ENCODE assay signal across 27 cellular contexts in genomic region chr20:24978493-24978892, GRCh38. TPM values are rescaled to one million over a fixed set of nuclear protein-coding genes. Genes with fewer than 3 reads are reported as not detected.
A peak's percentile ranks its signal among the peaks of the same experiment; 100 is the strongest.
DNase-seq lines count a peak whose midpoint lies in the region; ATAC-seq and TF ChIP-seq lines count a peak whose summit lies in the region.
"Had no signal": no experiment of that assay in that cellular context is flagged by ENCODE, and none has a peak within 500 bp of the region (broad histone marks: within the 10 kb centered on the region; RNA-seq: fewer than 3 reads in every experiment).

No MANE protein-coding gene starts in this region.

- ATAC-seq in DND-41 (ENCODE audit: insufficient read depth, low read depth) (no peak), HG03460 (IDR thresholded peaks at IDR 0.05; ENCODE audit: unreplicated experiment) (no peak)
- ATAC-seq in central memory CD8-positive, alpha-beta T cell (replicated peaks; ENCODE audit: extremely low read depth, poor library complexity, severe bottlenecking): no peak
- ATAC-seq: left colon; naive thymus-derived CD4-positive, alpha-beta T cell had no signal

- no peak for TF ChIP-seq CTCF in DND-41 (IDR thresholded peaks at IDR 0.05; ENCODE audit: borderline replicate concordance, extremely low read depth, low read length, poor library complexity, severe bottlenecking)

- H3K4me3 ChIP-seq in DND-41 (ENCODE audit: low read depth in 1 of 2, low read length in 2 of 2): no peak overlapping the region
- H3K4me3 ChIP-seq: BLaER1 treated with 17β-estradiol and CSF1 and Interleukin-3, amounts not matched to agents 10 nM and 100 nM; breast epithelium; ovary; SK-N-MC had no signal

- H3K27me3 ChIP-seq in DND-41 (ENCODE audit: insufficient read depth, low read length, poor library complexity): no peaks in the 10 kb centered on the region
- H3K27me3 ChIP-seq: BLaER1 treated with 17β-estradiol and CSF1 and Interleukin-3, amounts not matched to agents 10 nM and 100 nM; breast epithelium; ovary had no signal

- no peak overlapping the region for H3K4me2 ChIP-seq in DND-41 (ENCODE audit: insufficient read depth, low read length)
- H3K4me2 ChIP-seq: BLaER1 treated with 17β-estradiol and CSF1 and Interleukin-3, amounts not matched to agents 10 nM and 100 nM had no signal

- H2AFZ ChIP-seq in DND-41 (ENCODE audit: low read depth, low read length): no peak overlapping the region

- DNase-seq in DND-41 (peak; percentile 2), immature natural killer cell (no peak), putamen (ENCODE audit: low spot score) (peak; percentile 77), DMS 273 treated with DMSO at 0.1 percent for 48 hours (lab: John Stamatoyannopoulos, UW) (no peak), posterior vena cava (ENCODE audit: low spot score) (no peak)
- no peak for DNase-seq in central memory CD8-positive, alpha-beta T cell (ENCODE audit: low spot score in 2 of 2)
- DNase-seq: activated CD4-positive, CD25-positive, alpha-beta regulatory T cell treated with anti-CD3 and anti-CD28 coated beads, Interleukin-2, amount 50 U/mL, for 72 hours; activated gamma-delta T cell; activated T-cell treated with anti-CD3 and anti-CD28 coated beads for 4 hours; Caco-2; glutamatergic neuron; left colon; naive thymus-derived CD4-positive, alpha-beta T cell; NCI-H1105 treated with DMSO at 0.1 percent for 48 hours; NCI-H2081; NCI-H345; NCI-H82; ovary had no signal

- H3K36me3 ChIP-seq in DND-41 (ENCODE audit: insufficient read depth, low read length): peaks cover 85% of the 10 kb centered on the region
- H3K36me3 ChIP-seq: breast epithelium, ovary had no signal

- peaks cover 7% of the 10 kb centered on the region for H3K9me3 ChIP-seq in DND-41 (ENCODE audit: insufficient read depth, low read length, severe bottlenecking)
- H3K9me3 ChIP-seq: ovary had no signal

- no peaks in the 10 kb centered on the region for H3K27me3 Mint-ChIP-seq in central memory CD8-positive, alpha-beta T cell
- H3K27me3 Mint-ChIP-seq in immature natural killer cell (ENCODE audit: low read depth in 3 of 3): peaks cover 4 to 14% (median 8%) of the 10 kb centered on the region in 3 donors
- H3K27me3 Mint-ChIP-seq: activated CD4-positive, alpha-beta memory T cell treated with anti-CD3 and anti-CD28 coated beads, Interleukin-2, amount 10 ng/mL, durations not matched to agents 7 days and 5 days; dendritic cell treated with granulocyte-macrophage colony-stimulating factor and Interleukin-4, amounts not matched to agents 40 ng/mL and 50 ng/mL, for 4 days; IgD-negative memory B cell; naive thymus-derived CD4-positive, alpha-beta T cell had no signal

- no peak overlapping the region for H3K27ac ChIP-seq in DND-41 (ENCODE audit: low read length)
- H3K27ac ChIP-seq: BLaER1 treated with 17β-estradiol and CSF1 and Interleukin-3, amounts not matched to agents 10 nM and 100 nM; breast epithelium; ovary; SK-N-MC had no signal

- no peaks in the 10 kb centered on the region for H3K4me1 ChIP-seq in DND-41 (ENCODE audit: insufficient read depth, low read length)
- H3K4me1 ChIP-seq: breast epithelium, Caco-2 had no signal

- peaks cover 65% of the 10 kb centered on the region for H3K36me3 Mint-ChIP-seq in central memory CD8-positive, alpha-beta T cell (ENCODE audit: insufficient read depth)
- H3K36me3 Mint-ChIP-seq in immature natural killer cell: peaks cover 49 to 90% (median 56%) of the 10 kb centered on the region in 3 donors

- intact Hi-C loops in posterior vena cava (cut with DNase I): no loop called here

- no peak overlapping the region for H3K9ac ChIP-seq in DND-41 (ENCODE audit: low read depth, low read length)
- H3K9ac ChIP-seq: BLaER1 treated with 17β-estradiol and CSF1 and Interleukin-3, amounts not matched to agents 10 nM and 100 nM had no signal

- H3K4me1 Mint-ChIP-seq in central memory CD8-positive, alpha-beta T cell: peaks cover 72% of the 10 kb centered on the region
- peaks cover 99 to 100% of the 10 kb centered on the region in 2 donors for H3K4me1 Mint-ChIP-seq in immature natural killer cell

- peaks cover 57% of the 10 kb centered on the region for H3K79me2 ChIP-seq in DND-41 (ENCODE audit: insufficient read depth, low read length)

- H3K4me3 Mint-ChIP-seq in central memory CD8-positive, alpha-beta T cell: no peak overlapping the region
- H3K4me3 Mint-ChIP-seq in immature natural killer cell: peak overlapping the region in 3 of 5 donors; percentile 19 to 60 (median 51)
- H3K4me3 Mint-ChIP-seq: activated CD4-positive, alpha-beta memory T cell treated with anti-CD3 and anti-CD28 coated beads, Interleukin-2, amount 10 ng/mL, durations not matched to agents 7 days and 5 days; dendritic cell treated with granulocyte-macrophage colony-stimulating factor and Interleukin-4, amounts not matched to agents 40 ng/mL and 50 ng/mL, for 4 days; IgD-negative memory B cell; naive thymus-derived CD4-positive, alpha-beta T cell; T-helper 1 cell treated with Interleukin-12 subunit alpha and Interleukin-12 subunit beta and Interleukin-4 antibody, amounts not matched to agents 30 μg/mL and 1 μg/mL, for 36 hours had no signal

- peak overlapping the region; percentile 82 for H3K27ac Mint-ChIP-seq in central memory CD8-positive, alpha-beta T cell (ENCODE audit: low read depth)
- H3K27ac Mint-ChIP-seq in immature natural killer cell: peak overlapping the region; percentile 84 to 96 (median 95)
- H3K27ac Mint-ChIP-seq: activated CD4-positive, alpha-beta memory T cell treated with anti-CD3 and anti-CD28 coated beads, Interleukin-2, amount 10 ng/mL, durations not matched to agents 7 days and 5 days; naive thymus-derived CD4-positive, alpha-beta T cell; T-helper 1 cell treated with Interleukin-12 subunit alpha and Interleukin-12 subunit beta and Interleukin-4 antibody, amounts not matched to agents 30 μg/mL and 1 μg/mL, for 36 hours had no signal

- no peaks in the 10 kb centered on the region for H3K9me3 Mint-ChIP-seq in central memory CD8-positive, alpha-beta T cell
- H3K9me3 Mint-ChIP-seq in immature natural killer cell: peaks cover 0 to 3% (median 0%) of the 10 kb centered on the region in 6 donors

- H4K20me1 ChIP-seq in DND-41 (ENCODE audit: insufficient read depth, low read length): peaks cover 7% of the 10 kb centered on the region; the same call in 1 of the 2 replicates

RNA-seq across cellular contexts. Expression of gene APMAP, which starts 14.1 kb away (rescaled TPM):
- polyA plus RNA-seq in immature natural killer cell: 1,000 to 10,000 TPM in 1 of 3 donors, 100 to 1,000 TPM in 2; 649 to 1,111 (median 667) TPM
- total RNA-seq in posterior vena cava: 10 to 100 TPM; 32.7 to 45.6 TPM

RNA-seq across cellular contexts. Expression of gene CST7, which starts 29.4 kb away (rescaled TPM):
- 1,000 to 10,000 TPM; 2,262 to 2,521 (median 2,438) TPM for polyA plus RNA-seq in immature natural killer cell
- total RNA-seq in posterior vena cava: 1 to 10 TPM; 2.5 to 3.4 TPM
- total RNA-seq: Caco-2, urinary bladder had no signal

Comparison
In these comparisons a context has a peak if more than half of its experiments do, and no peak if none do; other contexts are left out.
1. DNase-seq: peak in DND-41 (single experiment) and putamen (single experiment); none in central memory CD8-positive, alpha-beta T cell (0 of 2), immature natural killer cell (0 of 3), DMS 273 treated with DMSO at 0.1 percent for 48 hours (single experiment) and posterior vena cava (single experiment).